8 cellular contexts compared by ENCODE assay signal in genomic region chr15:85583404-85584390, GRCh38.
DNase-seq lines count a peak whose midpoint lies in the region; ATAC-seq and TF ChIP-seq lines count a peak whose summit lies in the region.

No MANE protein-coding gene starts in this region.

- peaks cover 71 to 94% (median 77%) of the 10 kb centered on the region in 10 experiments for H3K4me1 ChIP-seq in BLaER1 treated with 17β-estradiol and CSF1 and Interleukin-3, amounts not matched to agents 10 nM and 100 nM
- peaks cover 0 to 65% (median 38%) of the 10 kb centered on the region in 4 donors for H3K4me1 ChIP-seq in sigmoid colon
- peaks cover 30% of the 10 kb centered on the region for H3K4me1 ChIP-seq in HAP-1

- H3K4me2 ChIP-seq in BLaER1 treated with 17β-estradiol and CSF1 and Interleukin-3, amounts not matched to agents 10 nM and 100 nM: peak overlapping the region; percentile 87 to 95 (median 92)

- peak overlapping the region; percentile 90 for H3K27ac Mint-ChIP-seq in activated B cell treated with CpG ODN at 0.5 μM for 24 hours

- H3K9me3 Mint-ChIP-seq in activated B cell treated with CpG ODN at 0.5 μM for 24 hours: no peaks in the 10 kb centered on the region

- TF ChIP-seq EP300 in sigmoid colon (IDR thresholded peaks at IDR 0.05): no peak

- peak overlapping the region; percentile 83 for H3K4me3 Mint-ChIP-seq in activated B cell treated with CpG ODN at 0.5 μM for 24 hours

- no peak for TF ChIP-seq POLR2A in sigmoid colon (IDR thresholded peaks at IDR 0.05)

- H3K4me1 Mint-ChIP-seq in activated B cell treated with CpG ODN at 0.5 μM for 24 hours: peaks cover 78% of the 10 kb centered on the region

- H3K27ac ChIP-seq in BLaER1 treated with 17β-estradiol and CSF1 and Interleukin-3, amounts not matched to agents 10 nM and 100 nM: peak overlapping the region; percentile 70 to 91 (median 77)
- peak overlapping the region; percentile 72 to 84 (median 74) for H3K27ac ChIP-seq in sigmoid colon

- intact Hi-C loops in activated B cell treated with CpG ODN at 0.5 μM for 24 hours (cut with micrococcal nuclease): loop anchor here (2.0 to 5.0 kb wide), 4 partner anchors 39 to 271 kb away; no protein-coding TSS in a partner anchor
- intact Hi-C loops in sigmoid colon (cut with DNase I): no loop called here

- no peaks in the 10 kb centered on the region for H3K27me3 Mint-ChIP-seq in activated B cell treated with CpG ODN at 0.5 μM for 24 hours

- WGBS in sigmoid colon, 2 donors: 21 to 27% methylated on average over 8 of the region's 8 CpGs

- CTCF ChIA-PET in activated B cell treated with CpG ODN at 0.5 μM for 24 hours (lab: Charles Lee): interaction anchor here (1.8 kb wide), 1 partner anchor 287 kb away, joined by 6 read pairs; no protein-coding TSS in a partner anchor

- peak; percentile 37 for ATAC-seq in GM18873 (IDR thresholded peaks at IDR 0.05; ENCODE audit: low FRiP score, unreplicated experiment)
- peak; percentile 45 for ATAC-seq in HG03280 (IDR thresholded peaks at IDR 0.05; ENCODE audit: unreplicated experiment)
- ATAC-seq in activated B cell treated with CpG ODN at 0.5 μM for 24 hours (ENCODE audit: low read depth): peak; percentile 36

- H3K36me3 ChIP-seq in BLaER1 treated with 17β-estradiol and CSF1 and Interleukin-3, amounts not matched to agents 10 nM and 100 nM: peaks cover 51 to 97% (median 79%) of the 10 kb centered on the region in 11 experiments
- H3K36me3 ChIP-seq in sigmoid colon: peaks cover 0 to 32% (median 7%) of the 10 kb centered on the region in 4 donors
- peaks cover 29% of the 10 kb centered on the region for H3K36me3 ChIP-seq in HAP-1 (replicated peaks)

- H3K36me3 Mint-ChIP-seq in activated B cell treated with CpG ODN at 0.5 μM for 24 hours (ENCODE audit: low read depth): peaks cover 76% of the 10 kb centered on the region

- peaks cover 0 to 100% (median 98%) of the 10 kb centered on the region in 11 experiments; a peak in 14 of 22 replicates for H4K20me1 ChIP-seq in BLaER1 treated with 17β-estradiol and CSF1 and Interleukin-3, amounts not matched to agents 10 nM and 100 nM

- in situ Hi-C loops in HAP-1 (cut with MboI; ENCODE audit: low sequenced_read_pairs): no loop called here

- POLR2A ChIA-PET in activated B cell treated with CpG ODN at 0.5 μM for 24 hours (lab: Charles Lee): interaction anchor here (0.6 to 3.8 kb wide), 6 partner anchors 28 to 265 kb away, joined by 3 to 31 read pairs (median 6); no protein-coding TSS in a partner anchor

- H3K27me3 ChIP-seq in BLaER1 treated with 17β-estradiol and CSF1 and Interleukin-3, amounts not matched to agents 10 nM and 100 nM: no peaks in the 10 kb centered on the region
- H3K27me3 ChIP-seq in sigmoid colon (no peaks in the 10 kb centered on the region), HAP-1 (ENCODE audit: low read depth) (no peaks in the 10 kb centered on the region)

- H3K4me3 ChIP-seq in BLaER1 treated with 17β-estradiol and CSF1 and Interleukin-3, amounts not matched to agents 10 nM and 100 nM: peak overlapping the region; percentile 54 to 67 (median 60)
- peak overlapping the region; percentile 67 for H3K4me3 ChIP-seq in fibroblast of pulmonary artery (replicated peaks; ENCODE audit: low read depth, low read length)
- H3K4me3 ChIP-seq in sigmoid colon: peak overlapping the region; percentile 13 to 41 (median 30)
- no peak overlapping the region for H3K4me3 ChIP-seq in HAP-1

- H3K9ac ChIP-seq in BLaER1 treated with 17β-estradiol and CSF1 and Interleukin-3, amounts not matched to agents 10 nM and 100 nM: peak overlapping the region; percentile 66 to 82 (median 73)

- no peak for DNase-seq in activated B cell treated with CpG ODN at 0.5 μM for 24 hours
- no peak for DNase-seq in fibroblast of pulmonary artery (ENCODE audit: low read depth)
- DNase-seq in sigmoid colon: peak; percentile 75
- no peak for DNase-seq in HAP-1 (ENCODE audit: low spot score in 2 of 2)
- DNase-seq in NCI-H524 treated with DMSO at 0.1 percent for 48 hours (lab: John Stamatoyannopoulos, UW): no peak

- H3K9me3 ChIP-seq in BLaER1 treated with 17β-estradiol and CSF1 and Interleukin-3, amounts not matched to agents 10 nM and 100 nM (replicated peaks in 1 of 11): no peaks in the 10 kb centered on the region
- H3K9me3 ChIP-seq in sigmoid colon (no peaks in the 10 kb centered on the region), HAP-1 (no peaks in the 10 kb centered on the region; the same call in 1 of the 2 replicates)

- TF ChIP-seq CTCF in activated B cell treated with CpG ODN at 0.5 μM for 24 hours (IDR thresholded peaks at IDR 0.05) (no peak), fibroblast of pulmonary artery (IDR thresholded peaks at IDR 0.05; ENCODE audit: low read length, missing control alignments) (no peak), sigmoid colon (IDR thresholded peaks at IDR 0.05) (no peak)
